9 cellular contexts compared by ENCODE assay signal in genomic region chr6:33324139-33324538, GRCh38. TPM values are rescaled to one million over a fixed set of nuclear protein-coding genes. Genes with fewer than 3 reads are reported as not detected.
A peak's percentile ranks its signal among the peaks of the same experiment; 100 is the strongest.
DNase-seq lines count a peak whose midpoint lies in the region; TF ChIP-seq lines count a peak whose summit lies in the region.
"Had no signal": no experiment of that assay in that cellular context is flagged by ENCODE, and none has a peak within 500 bp of the region (broad histone marks: within the 10 kb centered on the region; RNA-seq: fewer than 3 reads in every experiment).

No MANE protein-coding gene starts in this region.

- H3K4me3 ChIP-seq in iPS-11a (ENCODE audit: low read depth, low read length) (peak overlapping the region; percentile 85), stomach smooth muscle (ENCODE audit: low read length in 2 of 2) (peak overlapping the region; percentile 82 to 90)

- H3K36me3 Mint-ChIP-seq in T-helper 1 cell treated with Interleukin-12 subunit alpha and Interleukin-12 subunit beta and Interleukin-4 antibody, amounts not matched to agents 30 μg/mL and 1 μg/mL, for 36 hours (ENCODE audit: low read depth) = peaks cover 31% of the 10 kb centered on the region

- no peaks in the 10 kb centered on the region for H3K9me3 ChIP-seq in stomach smooth muscle (ENCODE audit: control insufficient read depth in 2 of 2, low read length in 2 of 2)

- peak overlapping the region; percentile 96 for H3K27ac Mint-ChIP-seq in T-helper 1 cell treated with Interleukin-12 subunit alpha and Interleukin-12 subunit beta and Interleukin-4 antibody, amounts not matched to agents 30 μg/mL and 1 μg/mL, for 36 hours

- peak overlapping the region in 1 of 2 donors; percentile 85 for H3K9ac ChIP-seq in stomach smooth muscle (ENCODE audit: low read length in 2 of 2)

- no peaks in the 10 kb centered on the region for H3K27me3 Mint-ChIP-seq in T-helper 1 cell treated with Interleukin-12 subunit alpha and Interleukin-12 subunit beta and Interleukin-4 antibody, amounts not matched to agents 30 μg/mL and 1 μg/mL, for 36 hours (ENCODE audit: low read depth)

- CTCF ChIA-PET in RWPE1 (lab: Yijun Ruan, JAX) = no interaction called here

- no peaks in the 10 kb centered on the region for H3K27me3 ChIP-seq in stomach smooth muscle (ENCODE audit: control insufficient read depth in 1 of 2, insufficient read depth in 2 of 2, low read length in 2 of 2)

- peaks cover 34% of the 10 kb centered on the region for H3K4me1 Mint-ChIP-seq in T-helper 1 cell treated with Interleukin-12 subunit alpha and Interleukin-12 subunit beta and Interleukin-4 antibody, amounts not matched to agents 30 μg/mL and 1 μg/mL, for 36 hours (ENCODE audit: low read depth)

- DNase-seq in T-helper 1 cell (no peak), RWPE1 (ENCODE audit: low spot score) (no peak), NCI-H1436 (lab: John Stamatoyannopoulos, UW) (no peak), SK-N-DZ (ENCODE audit: low spot score) (no peak), NCI-H128 (lab: John Stamatoyannopoulos, UW; ENCODE audit: unreplicated experiment) (no peak)
- DNase-seq: C1 segment of cervical spinal cord had no signal

- peaks cover 33% of the 10 kb centered on the region for H3K4me1 ChIP-seq in stomach smooth muscle (ENCODE audit: control insufficient read depth, insufficient read depth, low read length)

- H3K36me3 ChIP-seq in stomach smooth muscle (ENCODE audit: control insufficient read depth in 2 of 2, insufficient read depth in 2 of 2, low read length in 2 of 2) = peaks cover 17 to 18% of the 10 kb centered on the region in 2 donors

- H3K27ac ChIP-seq in RWPE1 = peak overlapping the region; percentile 95
- peak overlapping the region; percentile 82 for H3K27ac ChIP-seq in stomach smooth muscle (ENCODE audit: low read length)

- TF ChIP-seq CTCF in RWPE1 (conservative IDR thresholded peaks at IDR 0.05; ENCODE audit: low read depth) = no peak

- POLR2A ChIA-PET in RWPE1 (lab: Yijun Ruan, JAX; ENCODE audit: low non-redundant PET) = no interaction called here

- H3K9me3 Mint-ChIP-seq in T-helper 1 cell treated with Interleukin-12 subunit alpha and Interleukin-12 subunit beta and Interleukin-4 antibody, amounts not matched to agents 30 μg/mL and 1 μg/mL, for 36 hours = no peaks in the 10 kb centered on the region

- peak overlapping the region; percentile 97 for H3K4me3 Mint-ChIP-seq in T-helper 1 cell treated with Interleukin-12 subunit alpha and Interleukin-12 subunit beta and Interleukin-4 antibody, amounts not matched to agents 30 μg/mL and 1 μg/mL, for 36 hours

RNA-seq across cellular contexts. Expression of gene DAXX, which starts 1.4 kb away (rescaled TPM):
- 88.3 and 124 TPM in 2 replicates for polyA plus RNA-seq in SK-N-DZ (2014; cell fraction: cytosol; rRNA removed)
- polyA plus RNA-seq in SK-N-DZ (2014; cell fraction: nucleus; rRNA removed) = 97.7 and 110 TPM in 2 replicates

RNA-seq across cellular contexts. Expression of gene ZBTB22, which starts 6.6 kb away (rescaled TPM):
- polyA plus RNA-seq in SK-N-DZ (2014; cell fraction: cytosol; rRNA removed) = 9.8 and 11.2 TPM in 2 replicates
- 4.3 and 8.8 TPM in 2 replicates for polyA plus RNA-seq in SK-N-DZ (2014; cell fraction: nucleus; rRNA removed)

RNA-seq across cellular contexts. Expression of gene TAPBP, which starts 10.3 kb away (rescaled TPM):
- polyA plus RNA-seq in SK-N-DZ (2014; cell fraction: cytosol; rRNA removed) = 5.8 and 7.1 TPM in 2 replicates
- 1.8 and 4.9 TPM in 2 replicates for polyA plus RNA-seq in SK-N-DZ (2014; cell fraction: nucleus; rRNA removed)

RNA-seq across cellular contexts. Expression of gene RGL2, which starts 25.4 kb away (rescaled TPM):
- polyA plus RNA-seq in SK-N-DZ (2014; cell fraction: cytosol; rRNA removed) = 48.0 and 48.5 TPM in 2 replicates
- polyA plus RNA-seq in SK-N-DZ (2014; cell fraction: nucleus; rRNA removed) = 254 and 277 TPM in 2 replicates

RNA-seq across cellular contexts. Expression of gene PFDN6, which starts 34.7 kb away (rescaled TPM):
- 107 and 170 TPM in 2 replicates for polyA plus RNA-seq in SK-N-DZ (2014; cell fraction: cytosol; rRNA removed)
- 81.3 and 118 TPM in 2 replicates for polyA plus RNA-seq in SK-N-DZ (2014; cell fraction: nucleus; rRNA removed)
